15 cellular contexts compared by ENCODE assay signal in the genomic region with DNA sequence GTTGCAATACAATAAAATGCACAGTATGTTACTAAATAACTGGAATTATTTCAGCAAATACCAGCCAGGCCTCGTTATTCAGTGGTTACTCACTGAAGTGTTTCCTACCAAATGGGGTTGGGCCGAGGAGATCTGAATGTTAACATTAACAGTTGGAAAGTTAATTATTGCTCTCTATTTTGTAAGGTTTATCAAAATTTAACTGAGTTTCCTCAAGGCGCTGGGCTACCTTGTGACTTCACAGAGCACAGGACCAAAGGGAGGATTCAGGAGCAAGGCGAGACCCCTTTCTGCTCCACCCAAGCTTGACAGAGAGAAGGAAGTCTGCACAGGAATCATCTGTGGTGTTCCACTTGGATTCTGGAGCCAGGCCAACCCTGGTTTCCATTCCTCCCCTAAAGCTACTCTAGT. TPM values are rescaled to one million over a fixed set of nuclear protein-coding genes. Genes with fewer than 3 reads are reported as not detected.
A peak's percentile ranks its signal among the peaks of the same experiment; 100 is the strongest.
DNase-seq lines count a peak whose midpoint lies in the region; TF ChIP-seq lines count a peak whose summit lies in the region.
"Had no signal": no experiment of that assay in that cellular context is flagged by ENCODE, and none has a peak within 500 bp of the region (broad histone marks: within the 10 kb centered on the region; RNA-seq: fewer than 3 reads in every experiment).

No MANE protein-coding gene starts in this region.

- H3K9me3 Mint-ChIP-seq in MCF 10A (ENCODE audit: unreplicated experiment) (no peaks in the 10 kb centered on the region), chondrocyte (ENCODE audit: low read depth) (peaks cover 9% of the 10 kb centered on the region)

- H3K27ac Mint-ChIP-seq in MCF 10A (ENCODE audit: low read depth, unreplicated experiment) (peak overlapping the region; percentile 12), chondrocyte (ENCODE audit: unreplicated experiment) (peak overlapping the region; percentile 70)
- H3K27ac Mint-ChIP-seq: activated naive CD4-positive, alpha-beta T cell treated with anti-CD3 and anti-CD28 coated beads, Interleukin-2, amount 50 U/mL, for 24 hours; natural killer cell treated with Interleukin-12 subunit alpha and Interleukin-12 subunit beta and Interleukin-15 and Interleukin-18, amount 100 ng/mL, for 72 hours had no signal

- no peaks in the 10 kb centered on the region for H3K36me3 Mint-ChIP-seq in MCF 10A (ENCODE audit: insufficient read depth, unreplicated experiment)
- peaks cover 2% of the 10 kb centered on the region for H3K36me3 Mint-ChIP-seq in chondrocyte (ENCODE audit: low read depth)
- H3K36me3 Mint-ChIP-seq: activated naive CD4-positive, alpha-beta T cell treated with anti-CD3 and anti-CD28 coated beads, Interleukin-2, amount 50 U/mL, for 24 hours; natural killer cell treated with Interleukin-12 subunit alpha and Interleukin-12 subunit beta and Interleukin-15 and Interleukin-18, amount 100 ng/mL, for 72 hours had no signal

- WGBS in tibial nerve, 2 donors = 52 to 57% methylated on average over 4 of the region's 4 CpGs

- POLR2A ChIA-PET in MCF 10A (lab: Yijun Ruan, JAX) = interaction anchor here (0.7 kb wide), 1 partner anchor 699 kb away, joined by 3 read pairs; no protein-coding TSS in a partner anchor

- H3K4me1 ChIP-seq in breast epithelium (no peaks in the 10 kb centered on the region), tibial nerve (peaks cover 4 to 67% (median 25%) of the 10 kb centered on the region in 4 donors)

- H3K4me3 ChIP-seq in breast epithelium (no peak overlapping the region), tibial nerve (no peak overlapping the region)
- H3K4me3 ChIP-seq: skin epidermis had no signal

- peak; percentile 21 for DNase-seq in MCF 10A (ENCODE audit: unreplicated experiment)
- no peak for DNase-seq in breast epithelium (ENCODE audit: low spot score in 2 of 2)
- DNase-seq in chondrocyte (ENCODE audit: low spot score) = no peak
- peak; percentile 98 for DNase-seq in kidney tubule cell (ENCODE audit: low spot score)
- DNase-seq in tibial nerve (ENCODE audit: low spot score in 2 of 2) = no peak
- no peak for DNase-seq in NCI-H146 treated with DMSO at 0.1 percent for 48 hours (lab: John Stamatoyannopoulos, UW; ENCODE audit: unreplicated experiment)
- DNase-seq in NCI-H2029 (lab: John Stamatoyannopoulos, UW) = no peak
- DNase-seq in mesenteric fat pad (ENCODE audit: low spot score) = no peak
- DNase-seq: activated CD4-positive, CD25-positive, alpha-beta regulatory T cell; activated CD8-positive, alpha-beta memory T cell treated with anti-CD3 and anti-CD28 coated beads, Interleukin-2, amount 50 U/mL, for 4 hours; NCI-H2171 treated with DMSO at 0.1 percent for 48 hours had no signal

- TF ChIP-seq POLR2A in breast epithelium (IDR thresholded peaks at IDR 0.05) (no peak), tibial nerve (IDR thresholded peaks at IDR 0.05) (no peak)

- H3K27me3 ChIP-seq in breast epithelium (no peaks in the 10 kb centered on the region), tibial nerve (no peaks in the 10 kb centered on the region)

- intact Hi-C loops in MCF 10A (cut with micrococcal nuclease) (no loop called here), breast epithelium (cut with DNase I; ENCODE audit: low total_unique reads) (no loop called here)

- CTCF ChIA-PET in MCF 10A (lab: Yijun Ruan, JAX) = interaction anchor here (0.7 to 1.6 kb wide), 2 partner anchors 133 to 174 kb away, joined by 3 to 4 read pairs; no protein-coding TSS in a partner anchor

- TF ChIP-seq CTCF in MCF 10A (IDR thresholded peaks at IDR 0.05; ENCODE audit: unreplicated experiment) = no peak
- no peak for TF ChIP-seq CTCF in breast epithelium (IDR thresholded peaks at IDR 0.05)
- TF ChIP-seq CTCF in chondrocyte (IDR thresholded peaks at IDR 0.05) = no peak
- TF ChIP-seq CTCF in tibial nerve (IDR thresholded peaks at IDR 0.05) = no peak

- no peak overlapping the region for H3K4me3 Mint-ChIP-seq in MCF 10A (ENCODE audit: unreplicated experiment)
- no peak overlapping the region for H3K4me3 Mint-ChIP-seq in chondrocyte (ENCODE audit: unreplicated experiment)
- H3K4me3 Mint-ChIP-seq: activated naive CD4-positive, alpha-beta T cell treated with anti-CD3 and anti-CD28 coated beads, Interleukin-2, amount 50 U/mL, for 24 hours; natural killer cell treated with Interleukin-12 subunit alpha and Interleukin-12 subunit beta and Interleukin-15 and Interleukin-18, amount 100 ng/mL, for 72 hours had no signal

- H3K4me1 Mint-ChIP-seq in MCF 10A (ENCODE audit: insufficient read depth, unreplicated experiment) (no peaks in the 10 kb centered on the region), chondrocyte (ENCODE audit: low read depth) (peaks cover 8% of the 10 kb centered on the region)
- H3K4me1 Mint-ChIP-seq: activated naive CD4-positive, alpha-beta T cell treated with anti-CD3 and anti-CD28 coated beads, Interleukin-2, amount 50 U/mL, for 24 hours had no signal

- no TSS peak for BruUV-seq in MCF 10A (replicated peaks; lab: Mats Ljungman, UMichigan)

- H3K9me3 ChIP-seq in breast epithelium = no peaks in the 10 kb centered on the region
- no peaks in the 10 kb centered on the region for H3K9me3 ChIP-seq in tibial nerve

- no peak for TF ChIP-seq EP300 in tibial nerve (IDR thresholded peaks at IDR 0.05)

- H3K36me3 ChIP-seq in breast epithelium (no peaks in the 10 kb centered on the region), tibial nerve (no peaks in the 10 kb centered on the region)

- no peak overlapping the region for H3K27ac ChIP-seq in breast epithelium
- H3K27ac ChIP-seq in tibial nerve = peak overlapping the region; percentile 14 to 89 (median 55)
- H3K27ac ChIP-seq: 22Rv1 had no signal

- H3K27me3 Mint-ChIP-seq in MCF 10A (ENCODE audit: insufficient read depth, unreplicated experiment) (no peaks in the 10 kb centered on the region), chondrocyte (ENCODE audit: low read depth) (no peaks in the 10 kb centered on the region)
- H3K27me3 Mint-ChIP-seq: activated naive CD4-positive, alpha-beta T cell treated with anti-CD3 and anti-CD28 coated beads, Interleukin-2, amount 50 U/mL, for 24 hours; natural killer cell treated with Interleukin-12 subunit alpha and Interleukin-12 subunit beta and Interleukin-15 and Interleukin-18, amount 100 ng/mL, for 72 hours had no signal

RNA-seq across cellular contexts. Expression of gene ADAMTS9, which starts 21.6 kb away (rescaled TPM):
- total RNA-seq in MCF 10A (2022) = 0.86 and 1.8 TPM in 2 replicates
- 100 to 1,000 TPM in 1 of 3 donors, 10 to 100 TPM in 2; 19.4 to 240 (median 50.6) TPM for total RNA-seq in breast epithelium
- 4.6 to 5.6 TPM (median 5.1 TPM) in 3 replicates for total RNA-seq in chondrocyte
- 100 to 1,000 TPM in 1 of 4 donors, 10 to 100 TPM in 3; 79.1 to 145 (median 95.0) TPM for total RNA-seq in tibial nerve
- 273 TPM for total RNA-seq in mesenteric fat pad
- total RNA-seq: natural killer cell treated with Interleukin-12 subunit alpha and Interleukin-12 subunit beta and Interleukin-15 and Interleukin-18, amount 100 ng/mL, for 72 hours had no signal

Comparison
In these comparisons a context has a peak if more than half of its experiments do, and no peak if none do; other contexts are left out.
1. DNase-seq: peak in MCF 10A (single experiment) and kidney tubule cell (single experiment); none in breast epithelium (0 of 2), chondrocyte (single experiment), tibial nerve (0 of 2), NCI-H146 treated with DMSO at 0.1 percent for 48 hours (single experiment), NCI-H2029 (single experiment) and mesenteric fat pad (single experiment).
2. H3K27ac ChIP-seq: peak in tibial nerve (4 of 4); none in breast epithelium (0 of 2).